ENCODE assay signal across 17 cellular contexts in the genomic region with DNA sequence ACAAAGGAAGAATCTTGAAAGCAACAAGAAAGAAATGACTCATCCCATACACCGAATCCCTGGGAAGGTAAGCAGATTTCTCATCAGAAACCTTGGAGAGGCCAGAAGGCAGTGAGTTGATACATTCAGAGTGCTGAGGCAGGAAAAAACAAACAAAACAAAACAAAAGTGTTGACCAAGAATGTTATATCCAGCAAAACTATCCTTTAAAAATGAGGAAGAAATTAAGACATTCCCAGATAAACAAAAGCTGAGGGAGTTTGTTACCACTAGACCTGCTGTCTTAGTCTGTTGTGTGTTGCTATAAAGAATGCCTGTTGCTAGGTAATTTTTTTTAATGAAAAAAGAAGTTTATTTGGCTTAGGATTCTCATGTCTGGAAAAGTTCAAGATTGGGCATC. TPM values are rescaled to one million over a fixed set of nuclear protein-coding genes. Genes with fewer than 3 reads are reported as not detected.
DNase-seq lines count a peak whose midpoint lies in the region; ATAC-seq, FAIRE-seq and TF ChIP-seq lines count a peak whose summit lies in the region.
"Had no signal": no experiment of that assay in that cellular context is flagged by ENCODE, and none has a peak within 500 bp of the region (broad histone marks: within the 10 kb centered on the region; RNA-seq: fewer than 3 reads in every experiment).

No MANE protein-coding gene starts in this region.

- H3K27me3 ChIP-seq in BLaER1 treated with 17β-estradiol and CSF1 and Interleukin-3, amounts not matched to agents 10 nM and 100 nM: no peaks in the 10 kb centered on the region
- no peaks in the 10 kb centered on the region for H3K27me3 ChIP-seq in GM12878 (replicated peaks in 1 of 2; ENCODE audit: control insufficient read depth in 2 of 2, insufficient read depth in 2 of 2, low read length in 1 of 2)

- no peak overlapping the region for H2AFZ ChIP-seq in GM12878 (ENCODE audit: control insufficient read depth, low read depth, low read length)

- no peaks in the 10 kb centered on the region for H3K79me2 ChIP-seq in GM12878 (ENCODE audit: control insufficient read depth, insufficient read depth, low read length)

- H3K36me3 ChIP-seq in BLaER1 treated with 17β-estradiol and CSF1 and Interleukin-3, amounts not matched to agents 10 nM and 100 nM: peaks cover 0 to 20% (median 13%) of the 10 kb centered on the region in 11 experiments; a peak in 12 of 22 replicates
- no peaks in the 10 kb centered on the region for H3K36me3 ChIP-seq in GM12878 (ENCODE audit: control insufficient read depth in 2 of 2, insufficient read depth in 2 of 2, low read length in 1 of 2)

- H3K27ac Mint-ChIP-seq in memory B cell: peak overlapping the region; percentile 37
- H3K27ac Mint-ChIP-seq: CD14-positive monocyte; CD4-positive, alpha-beta memory T cell had no signal

- H3K9me3 Mint-ChIP-seq in memory B cell: peaks cover 14% of the 10 kb centered on the region

- SMC1A ChIA-PET in GM12878 (lab: Charles Lee; ENCODE audit: uncharacterized antibody, unreplicated experiment): no interaction called here

- ATAC-seq in GM12878 (no peak), memory B cell (ENCODE audit: low read depth) (no peak), HG03139 (IDR thresholded peaks at IDR 0.05; ENCODE audit: unreplicated experiment) (no peak)
- no peak for ATAC-seq in stimulated activated naive CD8-positive, alpha-beta T cell treated with anti-CD3 and anti-CD28 coated beads, Interleukin-15, Interleukin-2, amounts not matched to agents 100 U/mL and 50 U/mL, for 24 hours
- ATAC-seq: HCT116 had no signal

- DNase-seq in KBM-7 (peak; percentile 15), GM12878 (ENCODE audit: low read depth, low spot score) (no peak), memory B cell (ENCODE audit: low spot score in 2 of 2) (no peak), LoVo (ENCODE audit: low spot score) (no peak)
- DNase-seq in stimulated activated naive CD8-positive, alpha-beta T cell treated with anti-CD3 and anti-CD28 coated beads, Interleukin-15, Interleukin-2, amounts not matched to agents 100 U/mL and 50 U/mL, for 24 hours: no peak
- DNase-seq: AML-193; CD4-positive, alpha-beta memory T cell; DMS153; DMS79; GDM1; GOT3; H7 had no signal

- RAD21 ChIA-PET in GM12878 (lab: Charles Lee; ENCODE audit: unreplicated experiment): no interaction called here

- H3K36me3 Mint-ChIP-seq in memory B cell: peaks cover 12% of the 10 kb centered on the region

- peak overlapping the region in 9 of 11 experiments; percentile 61 to 87 (median 84); a peak in 19 of 22 replicates for H3K27ac ChIP-seq in BLaER1 treated with 17β-estradiol and CSF1 and Interleukin-3, amounts not matched to agents 10 nM and 100 nM
- no peak overlapping the region for H3K27ac ChIP-seq in GM12878 (ENCODE audit: control insufficient read depth, insufficient read depth)

- peaks cover 33 to 56% (median 47%) of the 10 kb centered on the region in 10 experiments for H3K4me1 ChIP-seq in BLaER1 treated with 17β-estradiol and CSF1 and Interleukin-3, amounts not matched to agents 10 nM and 100 nM
- H3K4me1 ChIP-seq in GM12878 (ENCODE audit: control insufficient read depth, insufficient read depth, low read length): no peaks in the 10 kb centered on the region

- no peak for TF ChIP-seq RAD21 in GM12878 (IDR thresholded peaks at IDR 0.05; ENCODE audit: insufficient read depth, low read depth, low read length)

- H3K9me3 ChIP-seq in BLaER1 treated with 17β-estradiol and CSF1 and Interleukin-3, amounts not matched to agents 10 nM and 100 nM (replicated peaks in 1 of 11): peaks cover 67 to 85% (median 72%) of the 10 kb centered on the region in 11 experiments
- peaks cover 5% of the 10 kb centered on the region for H3K9me3 ChIP-seq in GM12878 (replicated peaks; ENCODE audit: control insufficient read depth, insufficient read depth, low read length)

- 31% methylated on average over 1 of the region's 1 CpG for WGBS in GM12878 (ENCODE audit: insufficient coverage, insufficient replicate concordance, low lambda C conversion rate, missing lambda C conversion rate)

- TF ChIP-seq CTCF in GM12878 (IDR thresholded peaks at IDR 0.05 in 2 of 3, conservative IDR thresholded peaks at IDR 0.05 in 1 of 3; ENCODE audit: control insufficient read depth in 2 of 3, extremely low read depth in 1 of 3, insufficient read depth in 1 of 3, low read depth in 3 of 3, low read length in 3 of 3): no peak

- POLR2A ChIA-PET in GM12878 (lab: Charles Lee): no interaction called here

- H3K4me2 ChIP-seq in BLaER1 treated with 17β-estradiol and CSF1 and Interleukin-3, amounts not matched to agents 10 nM and 100 nM: peak overlapping the region in 2 of 11 experiments; percentile 25 to 70; a peak in 1 of 22 replicates
- no peak overlapping the region for H3K4me2 ChIP-seq in GM12878 (ENCODE audit: control insufficient read depth, insufficient read depth)

- H3K4me3 Mint-ChIP-seq in memory B cell: no peak overlapping the region
- H3K4me3 Mint-ChIP-seq: CD14-positive monocyte; CD4-positive, alpha-beta memory T cell had no signal

- no peaks in the 10 kb centered on the region for H4K20me1 ChIP-seq in BLaER1 treated with 17β-estradiol and CSF1 and Interleukin-3, amounts not matched to agents 10 nM and 100 nM
- no peaks in the 10 kb centered on the region for H4K20me1 ChIP-seq in GM12878 (ENCODE audit: control insufficient read depth, insufficient read depth)

- no peak for TF ChIP-seq EP300 in GM12878 (IDR thresholded peaks at IDR 0.05; ENCODE audit: borderline replicate concordance in 1 of 2, control insufficient read depth in 1 of 2, low read depth in 2 of 2, low read length in 2 of 2)

- intact Hi-C loops in GM12878 (cut with micrococcal nuclease; ENCODE audit: unreplicated experiment): no loop called here

- peak overlapping the region in 2 of 11 experiments; percentile 18 to 64; a peak in 3 of 22 replicates for H3K9ac ChIP-seq in BLaER1 treated with 17β-estradiol and CSF1 and Interleukin-3, amounts not matched to agents 10 nM and 100 nM
- H3K9ac ChIP-seq in GM12878 (ENCODE audit: control insufficient read depth, insufficient read depth, low read length): no peak overlapping the region

- H3K4me3 ChIP-seq in BLaER1 treated with 17β-estradiol and CSF1 and Interleukin-3, amounts not matched to agents 10 nM and 100 nM: peak overlapping the region in 7 of 10 experiments; percentile 6 to 27 (median 17); a peak in 6 of 20 replicates
- no peak overlapping the region for H3K4me3 ChIP-seq in GM12878

- TF ChIP-seq POLR2A in GM12878 (IDR thresholded peaks at IDR 0.05; ENCODE audit: low read depth, low read length): no peak

- no peaks in the 10 kb centered on the region for H3K4me1 Mint-ChIP-seq in memory B cell
- H3K4me1 Mint-ChIP-seq: CD4-positive, alpha-beta memory T cell had no signal

- BruUV-seq in GM12878 (replicated peaks; lab: Mats Ljungman, UMichigan): no TSS peak

- H3K27me3 Mint-ChIP-seq in memory B cell: peaks cover 4% of the 10 kb centered on the region

- in situ Hi-C loops in KBM-7 (cut with MboI; ENCODE audit: low pct_unique_long_range_greater_than_20kb, low sequenced_read_pairs): no loop called here
- in situ Hi-C loops in GM12878 (cut with MboI): no loop called here

- FAIRE-seq in GM12878 (lab: Jason Lieb, UNC): no peak
- FAIRE-seq: A204.1 had no signal

- CTCF ChIA-PET in GM12878 (lab: Yijun Ruan, JAX): no interaction called here

TF ChIP-seq in GM12878, 131 proteins besides CTCF, POLR2A, EP300 and RAD21 (continues in another document):
- TF ChIP-seq KDM1A (IDR thresholded peaks at IDR 0.05; ENCODE audit: borderline replicate concordance) (no peak), JUND (IDR thresholded peaks at IDR 0.05; ENCODE audit: low read depth, low read length) (no peak), CBX5 (IDR thresholded peaks at IDR 0.05; ENCODE audit: low read depth) (0 out of 2 replicates have a peak, but pooled peaks have one; percentile 44)

RNA-seq across cellular contexts. Expression of a gene that starts 33.7 kb away (rescaled TPM):
- 0.73 and 0.75 TPM in 2 replicates for total RNA-seq in GM12878 (2013; cell fraction: nucleolus; rRNA removed)
- total RNA-seq in GM12878 (2014; rRNA removed): 0.05 and 0.06 TPM in 2 replicates
- 0.05 TPM in 1 of 2 replicates, not detected in the other for total RNA-seq in GM12878 (2014; rRNA removed; fragmentation: Illumina TruSeq; extraction: Trizol)
- 0.08 and 0.10 TPM in 2 replicates for total RNA-seq in GM12878 (2021)
- 0.10 TPM for polyA plus RNA-seq in GM12878 (2011; ENCODE audit: low read depth)
- 0.03 TPM in 2 replicates for polyA plus RNA-seq in GM12878 (2011; rRNA removed)
- 0.04 and 0.07 TPM in 2 replicates for polyA plus RNA-seq in GM12878 (2011; cell fraction: cytosol; rRNA removed)
- 0.04 TPM in 1 of 2 replicates, not detected in the other for polyA plus RNA-seq in GM12878 (2011; cell fraction: nucleus; rRNA removed)
- 0.31 and 0.62 TPM in 2 replicates for polyA plus RNA-seq in GM12878 (2012)
- 0.01 TPM in 1 of 2 replicates, not detected in the other for polyA plus RNA-seq in GM12878 (2014; fragmentation: Illumina TruSeq; extraction: Trizol)
- polyA plus RNA-seq in GM12878 (2014; fragmentation: Nextera tagmentation; extraction: Ambion mirVana): under 1 TPM in 1 of 2 experiments, not detected in 1; 0.02 TPM
- 0.03 TPM in 1 of 2 replicates, not detected in the other for polyA plus RNA-seq in GM12878 (2014; rRNA removed)
- under 1 TPM in 1 of 2 experiments, not detected in 1; 0.05 TPM for polyA plus RNA-seq in GM12878 (2016; fragmentation: Nextera tagmentation; extraction: Ambion mirVana)
- polyA minus RNA-seq in GM12878 (2011; rRNA and poly(A)+ RNA removed): 0.07 and 0.10 TPM in 2 replicates
- not detected in 2 replicates for polyA minus RNA-seq in GM12878 (2011; cell fraction: cytosol; rRNA and poly(A)+ RNA removed)
- polyA minus RNA-seq in GM12878 (2011; cell fraction: nucleus; rRNA and poly(A)+ RNA removed): 0.12 and 0.19 TPM in 2 replicates
- total RNA-seq: CD4-positive, alpha-beta memory T cell had no signal
- polyA plus RNA-seq: CD4-positive, alpha-beta memory T cell had no signal

RNA-seq across cellular contexts. Expression of a gene that starts 47.6 kb away (rescaled TPM):
- total RNA-seq in GM12878 (2013; cell fraction: nucleolus; rRNA removed): 6.7 and 11.1 TPM in 2 replicates
- 13.5 and 21.9 TPM in 2 replicates for total RNA-seq in GM12878 (2014; rRNA removed)
- 10.6 and 14.2 TPM in 2 replicates for total RNA-seq in GM12878 (2014; rRNA removed; fragmentation: Illumina TruSeq; extraction: Trizol)
- 8.1 and 9.1 TPM in 2 replicates for total RNA-seq in GM12878 (2021)
- polyA plus RNA-seq in GM12878 (2011; ENCODE audit: low read depth): 11.6 TPM
- polyA plus RNA-seq in GM12878 (2011; rRNA removed): 5.6 and 7.1 TPM in 2 replicates
- polyA plus RNA-seq in GM12878 (2011; cell fraction: cytosol; rRNA removed): 3.6 TPM in 2 replicates
- polyA plus RNA-seq in GM12878 (2011; cell fraction: nucleus; rRNA removed): 2.7 and 3.6 TPM in 2 replicates
- polyA plus RNA-seq in GM12878 (2012): 5.5 and 5.7 TPM in 2 replicates
- polyA plus RNA-seq in GM12878 (2014; fragmentation: Illumina TruSeq; extraction: Trizol): 13.1 and 21.5 TPM in 2 replicates
- polyA plus RNA-seq in GM12878 (2014; fragmentation: Nextera tagmentation; extraction: Ambion mirVana): 10 to 100 TPM; 24.4 to 46.3 TPM
- polyA plus RNA-seq in GM12878 (2014; rRNA removed): 19.3 and 19.6 TPM in 2 replicates
- polyA plus RNA-seq in GM12878 (2016; fragmentation: Nextera tagmentation; extraction: Ambion mirVana): 10 to 100 TPM; 41.0 to 41.2 TPM
- polyA minus RNA-seq in GM12878 (2011; rRNA and poly(A)+ RNA removed): 4.3 and 8.0 TPM in 2 replicates
- 1.6 and 2.2 TPM in 2 replicates for polyA minus RNA-seq in GM12878 (2011; cell fraction: cytosol; rRNA and poly(A)+ RNA removed)
- polyA minus RNA-seq in GM12878 (2011; cell fraction: nucleus; rRNA and poly(A)+ RNA removed): 3.0 and 5.6 TPM in 2 replicates
